8 cellular contexts compared by ENCODE assay signal in the genomic region with DNA sequence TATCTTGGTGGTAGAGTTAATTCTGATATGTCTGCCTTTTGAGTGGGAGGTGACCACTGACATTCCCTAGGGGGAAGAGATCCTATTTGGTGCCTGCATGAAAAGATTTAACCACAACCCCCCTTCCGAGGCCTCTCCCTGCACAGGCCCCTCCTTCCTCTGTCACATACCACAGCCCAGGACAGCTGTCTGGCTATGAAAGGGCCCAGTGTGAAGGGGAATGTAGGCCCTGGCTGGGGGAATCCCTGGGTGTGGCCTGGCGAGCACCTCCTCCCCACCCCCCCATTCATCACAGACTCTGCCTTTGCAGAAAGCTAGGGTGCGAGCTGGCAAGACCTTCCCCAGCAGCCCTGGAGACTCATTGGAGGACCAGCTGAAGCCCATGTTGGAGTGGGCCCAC. TPM values are rescaled to one million over a fixed set of nuclear protein-coding genes. Genes with fewer than 3 reads are reported as not detected.
DNase-seq lines count a peak whose midpoint lies in the region; ATAC-seq and TF ChIP-seq lines count a peak whose summit lies in the region.

No MANE protein-coding gene starts in this region.

- WGBS in GM23248 (ENCODE audit: low coverage in 1 of 2, low lambda C conversion rate in 2 of 2, missing lambda C conversion rate in 2 of 2), 2 experiments: 90% methylated on average over 3 of the region's 3 CpGs
- 46 to 65% (median 62%) methylated on average over 3 of the region's 3 CpGs for WGBS in heart left ventricle, 4 donors

- H3F3A ChIP-seq in GM23248 (ENCODE audit: insufficient read depth): no peaks in the 10 kb centered on the region

- TF ChIP-seq CTCF in heart left ventricle (IDR thresholded peaks at IDR 0.05): no peak

- no peak overlapping the region for H3K9ac ChIP-seq in GM23248

- no peaks in the 10 kb centered on the region for H3K36me3 ChIP-seq in GM23248 (ENCODE audit: low read depth)
- peaks cover 0 to 3% (median 0%) of the 10 kb centered on the region in 9 donors for H3K36me3 ChIP-seq in heart left ventricle

- DNase-seq in GF-D8 (lab: John Stamatoyannopoulos, UW): peak; percentile 56
- DNase-seq in GM23248: peak; percentile 4
- peak; percentile 75 for DNase-seq in SK-MEL-5 (ENCODE audit: low read depth, low spot score)
- no peak for DNase-seq in heart left ventricle
- no peak for DNase-seq in superior temporal gyrus (ENCODE audit: extremely low spot score)
- no peak for DNase-seq in NCI-H2107 treated with DMSO at 0.1 percent for 48 hours (lab: John Stamatoyannopoulos, UW; ENCODE audit: unreplicated experiment)
- no peak for DNase-seq in NCI-H2029 treated with DMSO at 0.1 percent for 48 hours (lab: John Stamatoyannopoulos, UW)
- no peak for DNase-seq in medulla oblongata (ENCODE audit: extremely low spot score)

- H3K9me2 ChIP-seq in GM23248 (ENCODE audit: insufficient read depth): no peaks in the 10 kb centered on the region

- H3K4me2 ChIP-seq in GM23248 (ENCODE audit: unreplicated experiment): no peak overlapping the region

- TF ChIP-seq POLR2A in heart left ventricle (IDR thresholded peaks at IDR 0.05): no peak

- no peak overlapping the region for H2AFZ ChIP-seq in GM23248

- no peaks in the 10 kb centered on the region for H4K20me1 ChIP-seq in GM23248 (ENCODE audit: insufficient read depth)

- H3K27ac ChIP-seq in GM23248 (no peak overlapping the region), heart left ventricle (no peak overlapping the region)

- peak; percentile 30 to 76 (median 39) for ATAC-seq in heart left ventricle

- intact Hi-C loops in heart left ventricle (cut with DNase I): loop anchor here in 7 of 10 donors (5.0 to 10.0 kb wide), 10 partner anchors 100 to 505 kb away; no protein-coding TSS in a partner anchor

- H3K9me3 ChIP-seq in GM23248 (ENCODE audit: low read depth) (no peaks in the 10 kb centered on the region), heart left ventricle (no peaks in the 10 kb centered on the region)

- H3K79me2 ChIP-seq in GM23248 (ENCODE audit: insufficient read depth): no peaks in the 10 kb centered on the region

- H3K4me3 ChIP-seq in GM23248 (no peak overlapping the region), heart left ventricle (no peak overlapping the region)

- H3K27me3 ChIP-seq in GM23248 (replicated peaks; ENCODE audit: insufficient read depth): no peaks in the 10 kb centered on the region
- H3K27me3 ChIP-seq in heart left ventricle: no peaks in the 10 kb centered on the region

- no peaks in the 10 kb centered on the region for H3K4me1 ChIP-seq in GM23248 (ENCODE audit: insufficient read depth)
- H3K4me1 ChIP-seq in heart left ventricle: peaks cover 0 to 15% (median 5%) of the 10 kb centered on the region in 12 donors

- in situ Hi-C loops in GM23248 (cut with MboI) (loop anchor here (25.0 kb wide), 1 partner anchor 255 kb away; no protein-coding TSS in a partner anchor), SK-MEL-5 (cut with HindIII; ENCODE audit: low pct_unique_long_range_greater_than_20kb, low sequenced_read_pairs) (loop anchor here (25.0 kb wide), 1 partner anchor 105 kb away; no protein-coding TSS in a partner anchor)

RNA-seq across cellular contexts. Expression of a gene that starts 27.4 kb away (rescaled TPM):
- 91.3 and 94.8 TPM in 2 replicates for total RNA-seq in GM23248 (2014; rRNA removed; shearing (Covaris generic))
- 77.4 and 82.8 TPM in 2 replicates for polyA plus RNA-seq in GM23248 (2016; fragmentation: Nextera tagmentation; extraction: Ambion mirVana)
- total RNA-seq in SK-MEL-5 (2014; rRNA removed; shearing (Covaris generic)): 110 and 118 TPM in 2 replicates
- 116 and 128 TPM in 2 replicates for polyA plus RNA-seq in SK-MEL-5 (2015; cell fraction: cytosol; rRNA removed)
- 41.9 and 43.0 TPM in 2 replicates for polyA plus RNA-seq in SK-MEL-5 (2015; cell fraction: nucleus; rRNA removed)
- 10 to 100 TPM; 44.8 to 90.2 (median 72.2) TPM for total RNA-seq in heart left ventricle
- polyA plus RNA-seq in heart left ventricle: 10 to 100 TPM; 22.7 to 75.3 TPM

RNA-seq across cellular contexts. Expression of a gene that starts 30.1 kb away (rescaled TPM):
- total RNA-seq in GM23248 (2014; rRNA removed; shearing (Covaris generic)): 1.5 and 2.0 TPM in 2 replicates
- polyA plus RNA-seq in GM23248 (2016; fragmentation: Nextera tagmentation; extraction: Ambion mirVana) (0.81 and 0.85 TPM in 2 replicates), heart left ventricle (under 1 TPM; 0.43 to 0.69 TPM)
- 1.9 and 2.3 TPM in 2 replicates for total RNA-seq in SK-MEL-5 (2014; rRNA removed; shearing (Covaris generic))
- 2.3 and 3.6 TPM in 2 replicates for polyA plus RNA-seq in SK-MEL-5 (2015; cell fraction: cytosol; rRNA removed)
- polyA plus RNA-seq in SK-MEL-5 (2015; cell fraction: nucleus; rRNA removed): 10.5 and 12.6 TPM in 2 replicates
- total RNA-seq in heart left ventricle: 1 to 10 TPM in 1 of 9 donors, under 1 TPM in 8; 0.19 to 1.2 (median 0.50) TPM

RNA-seq across cellular contexts. Expression of a gene that starts 49.0 kb away (rescaled TPM):
- total RNA-seq in GM23248 (2014; rRNA removed; shearing (Covaris generic)): 32.0 and 37.0 TPM in 2 replicates
- polyA plus RNA-seq in GM23248 (2016; fragmentation: Nextera tagmentation; extraction: Ambion mirVana) (68.8 and 72.5 TPM in 2 replicates), heart left ventricle (10 to 100 TPM; 50.6 to 72.4 TPM)
- 47.5 and 49.2 TPM in 2 replicates for total RNA-seq in SK-MEL-5 (2014; rRNA removed; shearing (Covaris generic))
- 37.3 and 37.5 TPM in 2 replicates for polyA plus RNA-seq in SK-MEL-5 (2015; cell fraction: cytosol; rRNA removed)
- 14.4 and 22.8 TPM in 2 replicates for polyA plus RNA-seq in SK-MEL-5 (2015; cell fraction: nucleus; rRNA removed)
- 10 to 100 TPM; 30.3 to 47.6 (median 42.4) TPM for total RNA-seq in heart left ventricle

Comparison
In these comparisons a context has a peak if more than half of its experiments do, and no peak if none do; other contexts are left out.
1. DNase-seq: peak in GF-D8 (single experiment), GM23248 (single experiment) and SK-MEL-5 (single experiment); none in heart left ventricle (0 of 5), superior temporal gyrus (single experiment), NCI-H2107 treated with DMSO at 0.1 percent for 48 hours (single experiment), NCI-H2029 treated with DMSO at 0.1 percent for 48 hours (single experiment) and medulla oblongata (single experiment).